Comparison of ENCODE assay signal across 8 cellular contexts in genomic region chr13:24053505-24054251, GRCh38.
DNase-seq lines count a peak whose midpoint lies in the region; ATAC-seq and TF ChIP-seq lines count a peak whose summit lies in the region.

No MANE protein-coding gene starts in this region.

- H3K9me3 ChIP-seq in muscle layer of colon (ENCODE audit: low read length) = no peaks in the 10 kb centered on the region

- H3K4me1 ChIP-seq in muscle layer of colon (ENCODE audit: insufficient read depth, low read length) = peaks cover 29% of the 10 kb centered on the region

- no peak overlapping the region for H3K9ac ChIP-seq in muscle layer of colon (ENCODE audit: low read length)

- POLR2A ChIA-PET in activated CD4-positive, alpha-beta memory T cell treated with anti-CD3 and anti-CD28 coated beads for 36 hours (lab: Charles Lee) = no interaction called here

- intact Hi-C loops in activated CD4-positive, alpha-beta memory T cell treated with anti-CD3 and anti-CD28 coated beads for 36 hours (cut with micrococcal nuclease) = loop anchor here (1.0 to 10.0 kb wide), 4 partner anchors 43 to 175 kb away; no protein-coding TSS in a partner anchor

- H3K27ac Mint-ChIP-seq in activated CD4-positive, alpha-beta memory T cell treated with anti-CD3 and anti-CD28 coated beads for 36 hours = no peak overlapping the region
- no peak overlapping the region for H3K27ac Mint-ChIP-seq in effector memory CD8-positive, alpha-beta T cell
- no peak overlapping the region for H3K27ac Mint-ChIP-seq in stimulated activated memory B cell treated with anti-CD40 and anti-IgM and Interleukin-4, amounts not matched to agents 10 μg/mL and 1 μg/mL and 100 μg/mL, for 72 hours

- peaks cover 4% of the 10 kb centered on the region for H3K4me1 Mint-ChIP-seq in activated CD4-positive, alpha-beta memory T cell treated with anti-CD3 and anti-CD28 coated beads for 36 hours (ENCODE audit: low read depth)
- H3K4me1 Mint-ChIP-seq in effector memory CD8-positive, alpha-beta T cell (ENCODE audit: low read depth in 2 of 2) = peaks cover 0 to 5% of the 10 kb centered on the region in 2 donors
- peaks cover 13% of the 10 kb centered on the region for H3K4me1 Mint-ChIP-seq in stimulated activated memory B cell treated with anti-CD40 and anti-IgM and Interleukin-4, amounts not matched to agents 10 μg/mL and 1 μg/mL and 100 μg/mL, for 72 hours

- no peaks in the 10 kb centered on the region for H3K27me3 ChIP-seq in muscle layer of colon (ENCODE audit: control insufficient read depth in 1 of 2, insufficient read depth in 2 of 2, low read length in 2 of 2)

- no peaks in the 10 kb centered on the region for H3K36me3 Mint-ChIP-seq in activated CD4-positive, alpha-beta memory T cell treated with anti-CD3 and anti-CD28 coated beads for 36 hours
- no peaks in the 10 kb centered on the region for H3K36me3 Mint-ChIP-seq in effector memory CD8-positive, alpha-beta T cell (ENCODE audit: insufficient read depth)
- no peaks in the 10 kb centered on the region for H3K36me3 Mint-ChIP-seq in stimulated activated memory B cell treated with anti-CD40 and anti-IgM and Interleukin-4, amounts not matched to agents 10 μg/mL and 1 μg/mL and 100 μg/mL, for 72 hours

- peak overlapping the region; percentile 53 for H3K27ac ChIP-seq in muscle layer of colon (ENCODE audit: low read depth, low read length)

- no peaks in the 10 kb centered on the region for H3K36me3 ChIP-seq in muscle layer of colon (ENCODE audit: insufficient read depth, low read length)

- H3K4me3 ChIP-seq in AG09309 (ENCODE audit: control insufficient read depth, low read depth, low read length) (no peak overlapping the region), muscle layer of colon (ENCODE audit: low read depth in 1 of 2, low read length in 2 of 2) (peak overlapping the region in 1 of 2 donors; percentile 44)

- no peaks in the 10 kb centered on the region for H3K9me3 Mint-ChIP-seq in activated CD4-positive, alpha-beta memory T cell treated with anti-CD3 and anti-CD28 coated beads for 36 hours
- no peaks in the 10 kb centered on the region for H3K9me3 Mint-ChIP-seq in effector memory CD8-positive, alpha-beta T cell
- H3K9me3 Mint-ChIP-seq in stimulated activated memory B cell treated with anti-CD40 and anti-IgM and Interleukin-4, amounts not matched to agents 10 μg/mL and 1 μg/mL and 100 μg/mL, for 72 hours = no peaks in the 10 kb centered on the region

- TF ChIP-seq CTCF in AG09309 (IDR thresholded peaks at IDR 0.05; ENCODE audit: control insufficient read depth, insufficient read depth, low read depth, low read length, missing control alignments) = peak; percentile 77

- ATAC-seq in GM18520 (IDR thresholded peaks at IDR 0.05; ENCODE audit: unreplicated experiment) = peak; percentile 47
- peak; percentile 58 for ATAC-seq in HG03108 (IDR thresholded peaks at IDR 0.05; ENCODE audit: unreplicated experiment)
- ATAC-seq in effector memory CD8-positive, alpha-beta T cell (replicated peaks) = peak; percentile 98
- peak; percentile 89 for ATAC-seq in stimulated activated memory B cell treated with anti-CD40 and anti-IgM and Interleukin-4, amounts not matched to agents 10 μg/mL and 1 μg/mL and 100 μg/mL, for 72 hours

- H3K4me3 Mint-ChIP-seq in activated CD4-positive, alpha-beta memory T cell treated with anti-CD3 and anti-CD28 coated beads for 36 hours = no peak overlapping the region
- no peak overlapping the region for H3K4me3 Mint-ChIP-seq in effector memory CD8-positive, alpha-beta T cell
- no peak overlapping the region for H3K4me3 Mint-ChIP-seq in stimulated activated memory B cell treated with anti-CD40 and anti-IgM and Interleukin-4, amounts not matched to agents 10 μg/mL and 1 μg/mL and 100 μg/mL, for 72 hours

- no peak for DNase-seq in AG09309 (ENCODE audit: low read depth)
- peak; percentile 86 to 88 for DNase-seq in NCI-H524 (lab: John Stamatoyannopoulos, UW)
- DNase-seq in activated CD4-positive, alpha-beta memory T cell treated with anti-CD3 and anti-CD28 coated beads for 36 hours = peak; percentile 78
- peak; percentile 46 to 49 (median 46) for DNase-seq in effector memory CD8-positive, alpha-beta T cell

- H3K27me3 Mint-ChIP-seq in activated CD4-positive, alpha-beta memory T cell treated with anti-CD3 and anti-CD28 coated beads for 36 hours = peaks cover 27% of the 10 kb centered on the region
- peaks cover 18 to 48% of the 10 kb centered on the region in 2 donors for H3K27me3 Mint-ChIP-seq in effector memory CD8-positive, alpha-beta T cell
- H3K27me3 Mint-ChIP-seq in stimulated activated memory B cell treated with anti-CD40 and anti-IgM and Interleukin-4, amounts not matched to agents 10 μg/mL and 1 μg/mL and 100 μg/mL, for 72 hours = peaks cover 35% of the 10 kb centered on the region

- CTCF ChIA-PET in activated CD4-positive, alpha-beta memory T cell treated with anti-CD3 and anti-CD28 coated beads for 36 hours (lab: Charles Lee) = interaction anchor here (0.6 to 6.5 kb wide), 31 partner anchors 8 to 176 kb away, joined by 3 to 67 read pairs (median 5); partner anchors contain the start of gene SPATA13

Comparison
In these comparisons a context has a peak if more than half of its experiments do, and no peak if none do; other contexts are left out.
1. ATAC-seq: peak in every context shown above with its lines; median percentile 98 in effector memory CD8-positive, alpha-beta T cell; 89 in stimulated activated memory B cell treated with anti-CD40 and anti-IgM and Interleukin-4, amounts not matched to agents 10 μg/mL and 1 μg/mL and 100 μg/mL, for 72 hours; 58 in HG03108; 47 in GM18520.